In the genomic region with DNA sequence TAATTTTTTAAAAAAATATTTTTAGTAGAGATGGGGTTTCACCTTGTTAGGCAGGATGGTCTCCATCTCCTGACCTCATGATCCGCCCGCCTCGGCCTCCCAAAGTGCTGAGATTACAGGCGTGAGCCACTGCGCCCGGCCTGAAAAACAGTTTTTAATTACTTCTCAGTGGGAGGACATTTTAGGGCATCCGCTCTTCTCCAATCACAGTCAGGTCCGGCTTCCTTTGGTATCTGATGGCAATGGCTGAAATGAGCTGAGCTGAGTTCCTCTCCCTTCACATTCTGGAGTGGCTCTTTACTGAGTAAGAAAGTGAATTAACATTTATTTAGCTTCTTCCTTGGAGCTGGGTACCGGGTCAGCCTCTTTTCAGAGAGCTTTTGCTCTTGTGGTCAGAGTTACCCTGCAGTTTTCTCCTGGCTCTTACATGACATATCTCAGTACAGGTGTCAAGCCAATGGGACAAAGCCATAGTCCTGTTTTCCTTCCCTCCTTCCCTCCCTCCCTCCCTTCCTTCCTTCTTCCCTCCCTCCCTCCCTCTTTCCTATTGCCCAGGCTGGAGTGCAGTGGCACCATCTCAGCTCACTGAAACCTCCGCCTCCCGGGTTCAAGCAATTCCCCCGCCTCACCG, we compare ENCODE assay signal across 10 cellular contexts. TPM values are rescaled to one million over a fixed set of nuclear protein-coding genes. Genes with fewer than 3 reads are reported as not detected.
DNase-seq lines count a peak whose midpoint lies in the region; ATAC-seq and TF ChIP-seq lines count a peak whose summit lies in the region.
"Had no signal": no experiment of that assay in that cellular context is flagged by ENCODE, and none has a peak within 500 bp of the region (broad histone marks: within the 10 kb centered on the region; RNA-seq: fewer than 3 reads in every experiment).

No MANE protein-coding gene starts in this region.

- H3K9me3 Mint-ChIP-seq in CD8-positive, alpha-beta T cell: no peaks in the 10 kb centered on the region
- no peaks in the 10 kb centered on the region for H3K9me3 Mint-ChIP-seq in HFFc6
- no peaks in the 10 kb centered on the region for H3K9me3 Mint-ChIP-seq in central memory CD8-positive, alpha-beta T cell

- no peaks in the 10 kb centered on the region for H3K9me3 ChIP-seq in CD8-positive, alpha-beta T cell (ENCODE audit: low read length)
- H3K9me3 ChIP-seq in neural cell (ENCODE audit: low read length): no peaks in the 10 kb centered on the region

- DNase-seq in CD8-positive, alpha-beta T cell: no peak
- DNase-seq in HFFc6 (no peak), NCI-H774 (lab: John Stamatoyannopoulos, UW) (no peak), GM19238 (ENCODE audit: insufficient read length, low spot score) (no peak), GOT3 (lab: John Stamatoyannopoulos, UW) (no peak), epidermal melanocyte (ENCODE audit: insufficient read length, low spot score) (no peak)
- DNase-seq in central memory CD8-positive, alpha-beta T cell (ENCODE audit: low spot score in 2 of 2): no peak
- DNase-seq: DMS 273 treated with DMSO at 0.1 percent for 48 hours, SW 1271 had no signal

- H3K4me1 Mint-ChIP-seq in CD8-positive, alpha-beta T cell (ENCODE audit: low read depth): peaks cover 25% of the 10 kb centered on the region
- H3K4me1 Mint-ChIP-seq in HFFc6 (ENCODE audit: low read depth): peaks cover 25% of the 10 kb centered on the region
- peaks cover 16% of the 10 kb centered on the region for H3K4me1 Mint-ChIP-seq in central memory CD8-positive, alpha-beta T cell

- no peak overlapping the region for H3K4me3 ChIP-seq in CD8-positive, alpha-beta T cell (ENCODE audit: low read depth, low read length)
- H3K4me3 ChIP-seq in neural cell (ENCODE audit: low read length): peak overlapping the region; percentile 81

- no peak overlapping the region for H3K27ac Mint-ChIP-seq in CD8-positive, alpha-beta T cell
- no peak overlapping the region for H3K27ac Mint-ChIP-seq in HFFc6
- H3K27ac Mint-ChIP-seq in central memory CD8-positive, alpha-beta T cell (ENCODE audit: low read depth): peak overlapping the region; percentile 89

- H3K4me1 ChIP-seq in CD8-positive, alpha-beta T cell (ENCODE audit: insufficient read depth, low read length): no peaks in the 10 kb centered on the region

- POLR2A ChIA-PET in CD8-positive, alpha-beta T cell (lab: Charles Lee): interaction anchor here (1.0 kb wide), 1 partner anchor 460 kb away, joined by 3 read pairs; no protein-coding TSS in a partner anchor

- no peaks in the 10 kb centered on the region for H3K36me3 ChIP-seq in CD8-positive, alpha-beta T cell (ENCODE audit: insufficient read depth, low read length)
- H3K36me3 ChIP-seq in neural cell (ENCODE audit: insufficient read depth, low read length): no peaks in the 10 kb centered on the region

- CTCF ChIA-PET in CD8-positive, alpha-beta T cell (lab: Charles Lee): interaction anchor here (1.1 kb wide), 1 partner anchor 23 kb away, joined by 3 read pairs; no protein-coding TSS in a partner anchor

- H3K4me2 ChIP-seq in neural cell (ENCODE audit: low read length): no peak overlapping the region

- ATAC-seq in CD8-positive, alpha-beta T cell: no peak
- no peak for ATAC-seq in central memory CD8-positive, alpha-beta T cell (replicated peaks; ENCODE audit: extremely low read depth, poor library complexity, severe bottlenecking)

- H3K27ac ChIP-seq in CD8-positive, alpha-beta T cell (ENCODE audit: low read depth, low read length): no peak overlapping the region
- no peak overlapping the region for H3K27ac ChIP-seq in neural cell (ENCODE audit: low read length)

- H3K27me3 Mint-ChIP-seq in CD8-positive, alpha-beta T cell (ENCODE audit: low read depth): no peaks in the 10 kb centered on the region
- peaks cover 7% of the 10 kb centered on the region; the same call in 1 of the 2 replicates for H3K27me3 Mint-ChIP-seq in HFFc6 (ENCODE audit: insufficient read depth)
- no peaks in the 10 kb centered on the region for H3K27me3 Mint-ChIP-seq in central memory CD8-positive, alpha-beta T cell

- H3K4me3 Mint-ChIP-seq in CD8-positive, alpha-beta T cell: peak overlapping the region; percentile 93
- H3K4me3 Mint-ChIP-seq in HFFc6: peak overlapping the region; percentile 94; the same call in 1 of the 2 replicates
- H3K4me3 Mint-ChIP-seq in central memory CD8-positive, alpha-beta T cell: peak overlapping the region; percentile 86

- H3K79me2 ChIP-seq in neural cell (replicated peaks; ENCODE audit: insufficient read depth, low read length): no peaks in the 10 kb centered on the region

- no peak for TF ChIP-seq RAD21 in neural cell (conservative IDR thresholded peaks at IDR 0.05)

- TF ChIP-seq CTCF in CD8-positive, alpha-beta T cell (IDR thresholded peaks at IDR 0.05): no peak
- TF ChIP-seq CTCF in HFFc6 (IDR thresholded peaks at IDR 0.05): no peak
- no peak for TF ChIP-seq CTCF in neural cell (IDR thresholded peaks at IDR 0.05; ENCODE audit: poor library complexity, severe bottlenecking)

- intact Hi-C loops in CD8-positive, alpha-beta T cell (cut with DNase I, micrococcal nuclease): loop anchor here (1.0 to 10.0 kb wide), 9 partner anchors 269 to 971 kb away; partner anchors contain the start of genes BIRC6 (in 2 of the 2), DPY30 (in 2 of the 2), RASGRP3 (in 2 of the 2) and FAM98A (in 1 of the 2)

- H3F3A ChIP-seq in neural cell (ENCODE audit: insufficient read depth, low read length, poor library complexity, severe bottlenecking): no peaks in the 10 kb centered on the region

- H2AFZ ChIP-seq in neural cell (ENCODE audit: low read depth, low read length): no peak overlapping the region

- H3K36me3 Mint-ChIP-seq in CD8-positive, alpha-beta T cell: peaks cover 33% of the 10 kb centered on the region
- H3K36me3 Mint-ChIP-seq in HFFc6 (ENCODE audit: low read depth): peaks cover 27% of the 10 kb centered on the region
- peaks cover 22% of the 10 kb centered on the region for H3K36me3 Mint-ChIP-seq in central memory CD8-positive, alpha-beta T cell (ENCODE audit: insufficient read depth)

- no peaks in the 10 kb centered on the region for H4K20me1 ChIP-seq in neural cell (ENCODE audit: insufficient read depth)

- no peaks in the 10 kb centered on the region for H3K27me3 ChIP-seq in CD8-positive, alpha-beta T cell (ENCODE audit: insufficient read depth, low read length)
- H3K27me3 ChIP-seq in neural cell (ENCODE audit: insufficient read depth, low read depth, low read length): no peaks in the 10 kb centered on the region

- no peaks in the 10 kb centered on the region for H3K9me2 ChIP-seq in neural cell (ENCODE audit: insufficient read depth, low read length)

- no peak for TF ChIP-seq EP300 in neural cell (conservative IDR thresholded peaks at IDR 0.05; ENCODE audit: poor library complexity, severe bottlenecking)

- no peak overlapping the region for H3K9ac ChIP-seq in neural cell (ENCODE audit: low read length)

TF ChIP-seq in neural cell, 6 proteins besides CTCF, POLR2A, EP300 and RAD21:
- no peak for TF ChIP-seq EZH2 (IDR thresholded peaks at IDR 0.05; ENCODE audit: borderline replicate concordance, insufficient read depth, low read length, poor library complexity, severe bottlenecking)
- TF ChIP-seq, protein P1, sequence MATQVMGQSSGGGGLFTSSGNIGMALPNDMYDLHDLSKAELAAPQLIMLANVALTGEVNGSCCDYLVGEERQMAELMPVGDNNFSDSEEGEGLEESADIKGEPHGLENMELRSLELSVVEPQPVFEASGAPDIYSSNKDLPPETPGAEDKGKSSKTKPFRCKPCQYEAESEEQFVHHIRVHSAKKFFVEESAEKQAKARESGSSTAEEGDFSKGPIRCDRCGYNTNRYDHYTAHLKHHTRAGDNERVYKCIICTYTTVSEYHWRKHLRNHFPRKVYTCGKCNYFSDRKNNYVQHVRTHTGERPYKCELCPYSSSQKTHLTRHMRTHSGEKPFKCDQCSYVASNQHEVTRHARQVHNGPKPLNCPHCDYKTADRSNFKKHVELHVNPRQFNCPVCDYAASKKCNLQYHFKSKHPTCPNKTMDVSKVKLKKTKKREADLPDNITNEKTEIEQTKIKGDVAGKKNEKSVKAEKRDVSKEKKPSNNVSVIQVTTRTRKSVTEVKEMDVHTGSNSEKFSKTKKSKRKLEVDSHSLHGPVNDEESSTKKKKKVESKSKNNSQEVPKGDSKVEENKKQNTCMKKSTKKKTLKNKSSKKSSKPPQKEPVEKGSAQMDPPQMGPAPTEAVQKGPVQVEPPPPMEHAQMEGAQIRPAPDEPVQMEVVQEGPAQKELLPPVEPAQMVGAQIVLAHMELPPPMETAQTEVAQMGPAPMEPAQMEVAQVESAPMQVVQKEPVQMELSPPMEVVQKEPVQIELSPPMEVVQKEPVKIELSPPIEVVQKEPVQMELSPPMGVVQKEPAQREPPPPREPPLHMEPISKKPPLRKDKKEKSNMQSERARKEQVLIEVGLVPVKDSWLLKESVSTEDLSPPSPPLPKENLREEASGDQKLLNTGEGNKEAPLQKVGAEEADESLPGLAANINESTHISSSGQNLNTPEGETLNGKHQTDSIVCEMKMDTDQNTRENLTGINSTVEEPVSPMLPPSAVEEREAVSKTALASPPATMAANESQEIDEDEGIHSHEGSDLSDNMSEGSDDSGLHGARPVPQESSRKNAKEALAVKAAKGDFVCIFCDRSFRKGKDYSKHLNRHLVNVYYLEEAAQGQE (IDR thresholded peaks at IDR 0.05; ENCODE audit: borderline replicate concordance): no peak
- no peak for TF ChIP-seq SMC3 (conservative IDR thresholded peaks at IDR 0.05; ENCODE audit: poor library complexity)
- TF ChIP-seq POLR2AphosphoS5 (IDR thresholded peaks at IDR 0.05): no peak
- no peak for TF ChIP-seq MXI1 (conservative IDR thresholded peaks at IDR 0.05; ENCODE audit: poor library complexity, severe bottlenecking)
- no peak for TF ChIP-seq TAF1 (IDR thresholded peaks at IDR 0.05; ENCODE audit: low read depth)

RNA-seq across cellular contexts. Expression of gene TTC27, which starts 1.1 kb away (rescaled TPM):
- 10 to 100 TPM in 1 of 2 experiments, 1 to 10 TPM in 1; 9.6 to 12.1 TPM for total RNA-seq in CD8-positive, alpha-beta T cell
- 10 to 100 TPM; 20.0 to 24.7 (median 23.9) TPM for total RNA-seq in HFFc6 (2021; fragmentation: NEBNext Ultra II Directional; extraction: Animal tissue kit (Norgen Biotek cat#: 25700))
- 7.3 and 11.1 TPM in 2 replicates for polyA plus RNA-seq in neural cell
- polyA minus RNA-seq in neural cell: 14.9 and 19.4 TPM in 2 replicates
